In genomic region chr20:45029884-45030283, GRCh38 we compare ENCODE assay signal across 23 cellular contexts.
DNase-seq lines count a peak whose midpoint lies in the region; ATAC-seq, FAIRE-seq and TF ChIP-seq lines count a peak whose summit lies in the region.
"Had no signal": no experiment of that assay in that cellular context is flagged by ENCODE, and none has a peak within 500 bp of the region (broad histone marks: within the 10 kb centered on the region; RNA-seq: fewer than 3 reads in every experiment).

No MANE protein-coding gene starts in this region.

- no peak overlapping the region for H3K4me3 ChIP-seq in CD8-positive, alpha-beta memory T cell (ENCODE audit: low read length)
- no peak overlapping the region for H3K4me3 ChIP-seq in uterus
- H3K4me3 ChIP-seq: GM23248 had no signal

- H3K27ac ChIP-seq in CD8-positive, alpha-beta memory T cell (ENCODE audit: low read depth, low read length): no peak overlapping the region
- H3K27ac ChIP-seq in uterus: no peak overlapping the region
- H3K27ac ChIP-seq: GM23248, HL-60 had no signal

- TF ChIP-seq POLR2A in uterus (IDR thresholded peaks at IDR 0.05): no peak

- no peaks in the 10 kb centered on the region for H3K27me3 Mint-ChIP-seq in activated T-cell treated with anti-CD3 and anti-CD28 coated beads, Interleukin-2, amount 50 U/mL, for 4 hours (ENCODE audit: low read depth)
- no peaks in the 10 kb centered on the region for H3K27me3 Mint-ChIP-seq in CD8-positive, alpha-beta memory T cell
- no peaks in the 10 kb centered on the region for H3K27me3 Mint-ChIP-seq in activated naive CD8-positive, alpha-beta T cell treated with anti-CD3 and anti-CD28 coated beads for 36 hours
- H3K27me3 Mint-ChIP-seq in natural killer cell treated with Interleukin-12 subunit alpha and Interleukin-12 subunit beta and Interleukin-15 and Interleukin-18, amount 100 ng/mL, for 72 hours: no peaks in the 10 kb centered on the region
- H3K27me3 Mint-ChIP-seq: IgD-negative memory B cell had no signal

- no peak overlapping the region for H3K4me3 Mint-ChIP-seq in activated T-cell treated with anti-CD3 and anti-CD28 coated beads, Interleukin-2, amount 50 U/mL, for 4 hours
- no peak overlapping the region for H3K4me3 Mint-ChIP-seq in CD8-positive, alpha-beta memory T cell
- no peak overlapping the region for H3K4me3 Mint-ChIP-seq in activated naive CD8-positive, alpha-beta T cell treated with anti-CD3 and anti-CD28 coated beads for 36 hours
- no peak overlapping the region for H3K4me3 Mint-ChIP-seq in natural killer cell treated with Interleukin-12 subunit alpha and Interleukin-12 subunit beta and Interleukin-15 and Interleukin-18, amount 100 ng/mL, for 72 hours
- H3K4me3 Mint-ChIP-seq: CD14-positive monocyte, IgD-negative memory B cell had no signal

- TF ChIP-seq CTCF in uterus (IDR thresholded peaks at IDR 0.05): no peak

- H3K27me3 ChIP-seq in CD8-positive, alpha-beta memory T cell (ENCODE audit: insufficient read depth, low read length, poor library complexity, severe bottlenecking): no peaks in the 10 kb centered on the region
- no peaks in the 10 kb centered on the region for H3K27me3 ChIP-seq in uterus

- intact Hi-C loops in uterus (cut with DNase I; ENCODE audit: low total_unique reads): no loop called here

- H3K9me3 ChIP-seq in CD8-positive, alpha-beta memory T cell (ENCODE audit: low read length): no peaks in the 10 kb centered on the region
- H3K9me3 ChIP-seq in uterus: no peaks in the 10 kb centered on the region

- POLR2A ChIA-PET in CD8-positive, alpha-beta memory T cell (lab: Charles Lee): interaction anchor here (0.7 kb wide), 1 partner anchor 14 kb away, joined by 4 read pairs; no protein-coding TSS in a partner anchor

- H3K9me3 Mint-ChIP-seq in activated T-cell treated with anti-CD3 and anti-CD28 coated beads, Interleukin-2, amount 50 U/mL, for 4 hours: no peaks in the 10 kb centered on the region
- no peaks in the 10 kb centered on the region for H3K9me3 Mint-ChIP-seq in CD8-positive, alpha-beta memory T cell
- H3K9me3 Mint-ChIP-seq in activated naive CD8-positive, alpha-beta T cell treated with anti-CD3 and anti-CD28 coated beads for 36 hours: peaks cover 1% of the 10 kb centered on the region
- no peaks in the 10 kb centered on the region for H3K9me3 Mint-ChIP-seq in natural killer cell treated with Interleukin-12 subunit alpha and Interleukin-12 subunit beta and Interleukin-15 and Interleukin-18, amount 100 ng/mL, for 72 hours
- H3K9me3 Mint-ChIP-seq: CD14-positive monocyte had no signal

- DNase-seq in activated T-cell treated with anti-CD3 and anti-CD28 coated beads, Interleukin-2, amount 50 U/mL, for 4 hours: no peak
- no peak for DNase-seq in activated T-cell treated with anti-CD3 and anti-CD28 coated beads, Interleukin-2, amount 50 U/mL, for 1 hour
- no peak for DNase-seq in CD8-positive, alpha-beta memory T cell
- DNase-seq in activated naive CD8-positive, alpha-beta T cell treated with anti-CD3 and anti-CD28 coated beads for 36 hours: no peak
- DNase-seq in natural killer cell treated with Interleukin-12 subunit alpha and Interleukin-12 subunit beta and Interleukin-15 and Interleukin-18, amount 100 ng/mL, for 72 hours (ENCODE audit: low spot score): no peak
- DNase-seq in GM19239 (ENCODE audit: insufficient read length, low spot score) (no peak), uterus (no peak)
- DNase-seq: ACHN, AML-193, DMS79, GM23248, NCI-H1105, NCI-H1694, NCI-H2107, NCI-H2227 treated with DMSO at 0.1 percent for 48 hours, NCI-H524 had no signal

- peaks cover 76% of the 10 kb centered on the region for H3K4me1 Mint-ChIP-seq in activated T-cell treated with anti-CD3 and anti-CD28 coated beads, Interleukin-2, amount 50 U/mL, for 4 hours (ENCODE audit: low read depth)
- H3K4me1 Mint-ChIP-seq in CD8-positive, alpha-beta memory T cell: peaks cover 68 to 94% (median 92%) of the 10 kb centered on the region in 3 donors
- peaks cover 58% of the 10 kb centered on the region for H3K4me1 Mint-ChIP-seq in activated naive CD8-positive, alpha-beta T cell treated with anti-CD3 and anti-CD28 coated beads for 36 hours
- H3K4me1 Mint-ChIP-seq in natural killer cell treated with Interleukin-12 subunit alpha and Interleukin-12 subunit beta and Interleukin-15 and Interleukin-18, amount 100 ng/mL, for 72 hours (ENCODE audit: low read depth in 2 of 2): peaks cover 47 to 60% of the 10 kb centered on the region in 2 donors

- H3K36me3 Mint-ChIP-seq in activated T-cell treated with anti-CD3 and anti-CD28 coated beads, Interleukin-2, amount 50 U/mL, for 4 hours (ENCODE audit: insufficient read depth): peaks cover 49% of the 10 kb centered on the region
- H3K36me3 Mint-ChIP-seq in CD8-positive, alpha-beta memory T cell: peaks cover 17 to 78% (median 28%) of the 10 kb centered on the region in 3 donors
- H3K36me3 Mint-ChIP-seq in activated naive CD8-positive, alpha-beta T cell treated with anti-CD3 and anti-CD28 coated beads for 36 hours: peaks cover 66% of the 10 kb centered on the region
- peaks cover 44% of the 10 kb centered on the region for H3K36me3 Mint-ChIP-seq in natural killer cell treated with Interleukin-12 subunit alpha and Interleukin-12 subunit beta and Interleukin-15 and Interleukin-18, amount 100 ng/mL, for 72 hours

- peaks cover 35% of the 10 kb centered on the region for H3K36me3 ChIP-seq in CD8-positive, alpha-beta memory T cell (ENCODE audit: insufficient read depth, low read length)
- no peaks in the 10 kb centered on the region for H3K36me3 ChIP-seq in uterus

- peaks cover 64% of the 10 kb centered on the region for H3K4me1 ChIP-seq in CD8-positive, alpha-beta memory T cell (ENCODE audit: insufficient read depth, low read length)
- H3K4me1 ChIP-seq in uterus: no peaks in the 10 kb centered on the region

- peak overlapping the region in 5 of 8 donors; percentile 10 to 87 (median 29) for H3K27ac Mint-ChIP-seq in CD8-positive, alpha-beta memory T cell
- H3K27ac Mint-ChIP-seq in activated naive CD8-positive, alpha-beta T cell treated with anti-CD3 and anti-CD28 coated beads for 36 hours: peak overlapping the region; percentile 58
- peak overlapping the region; percentile 81 for H3K27ac Mint-ChIP-seq in natural killer cell treated with Interleukin-12 subunit alpha and Interleukin-12 subunit beta and Interleukin-15 and Interleukin-18, amount 100 ng/mL, for 72 hours

- no peak for FAIRE-seq in GM19239 (lab: Jason Lieb, UNC)
- FAIRE-seq: D721Med, HTR-8/SVneo had no signal

- CTCF ChIA-PET in CD8-positive, alpha-beta memory T cell (lab: Charles Lee): interaction anchor here (0.9 to 2.7 kb wide), 4 partner anchors 10 to 22 kb away, joined by 3 to 9 read pairs (median 3); no protein-coding TSS in a partner anchor

- peak; percentile 21 to 27 for ATAC-seq in activated T-cell treated with anti-CD3 and anti-CD28 coated beads, Interleukin-2, amount 50 U/mL, for 4 hours
- peak in 1 of 2 donors; percentile 59 for ATAC-seq in natural killer cell treated with Interleukin-12 subunit alpha and Interleukin-12 subunit beta and Interleukin-15 and Interleukin-18, amount 100 ng/mL, for 72 hours
- ATAC-seq: HCT116, Panc1 had no signal

Comparison
In these comparisons a context has a peak if more than half of its experiments do, and no peak if none do; other contexts are left out.
1. H3K27ac Mint-ChIP-seq: peak in every context shown above with its lines; median percentile 81 in natural killer cell treated with Interleukin-12 subunit alpha and Interleukin-12 subunit beta and Interleukin-15 and Interleukin-18, amount 100 ng/mL, for 72 hours; 58 in activated naive CD8-positive, alpha-beta T cell treated with anti-CD3 and anti-CD28 coated beads for 36 hours; 29 in CD8-positive, alpha-beta memory T cell.